ENCODE assay signal across 2 cellular contexts in the genomic region with DNA sequence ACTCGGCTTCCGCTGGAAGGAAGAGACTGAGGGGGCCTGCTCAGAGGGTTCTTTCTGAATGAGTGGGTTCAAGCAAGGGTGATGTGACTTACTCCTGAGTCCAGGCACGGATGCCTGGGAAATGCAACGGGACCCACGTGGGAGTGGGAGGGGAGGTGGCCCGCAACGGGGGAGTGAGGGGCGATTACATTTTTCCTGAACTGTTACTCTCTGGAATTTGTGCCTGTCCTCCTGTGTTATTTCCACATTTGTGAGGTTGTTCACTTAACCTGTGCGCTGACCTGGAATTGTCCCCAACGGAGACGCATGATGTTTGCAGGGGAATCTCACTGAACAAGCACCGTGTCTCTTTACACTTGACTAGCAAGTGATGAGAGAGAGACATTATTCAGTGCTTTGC.
TF ChIP-seq lines count a peak whose summit lies in the region.

No MANE protein-coding gene starts in this region.

TF ChIP-seq in H1, 55 proteins besides CTCF, POLR2A, EP300 and RAD21:
- TF ChIP-seq CTBP2 (IDR thresholded peaks at IDR 0.05; ENCODE audit: borderline replicate concordance, insufficient read depth, insufficient read length, low read length) (no peak), YY1 (IDR thresholded peaks at IDR 0.05; ENCODE audit: low read depth, low read length) (no peak), SAP30 (IDR thresholded peaks at IDR 0.05; ENCODE audit: insufficient read depth, insufficient replicate concordance, low read length) (no peak), EGR1 (IDR thresholded peaks at IDR 0.05; ENCODE audit: borderline replicate concordance, low read depth, low read length) (no peak), CBX5 (IDR thresholded peaks at IDR 0.05; ENCODE audit: low read depth, low read length) (no peak), SP4 (IDR thresholded peaks at IDR 0.05; ENCODE audit: low read length) (no peak), BACH1 (IDR thresholded peaks at IDR 0.05; ENCODE audit: low read length) (no peak), RXRA (IDR thresholded peaks at IDR 0.05; ENCODE audit: insufficient read depth, low read depth, low read length) (no peak), CHD1 (IDR thresholded peaks at IDR 0.05; ENCODE audit: low read depth, low read length) (no peak), GTF2F1 (IDR thresholded peaks at IDR 0.05; ENCODE audit: borderline replicate concordance, low read depth, low read length) (no peak)
- TF ChIP-seq, protein P1, sequence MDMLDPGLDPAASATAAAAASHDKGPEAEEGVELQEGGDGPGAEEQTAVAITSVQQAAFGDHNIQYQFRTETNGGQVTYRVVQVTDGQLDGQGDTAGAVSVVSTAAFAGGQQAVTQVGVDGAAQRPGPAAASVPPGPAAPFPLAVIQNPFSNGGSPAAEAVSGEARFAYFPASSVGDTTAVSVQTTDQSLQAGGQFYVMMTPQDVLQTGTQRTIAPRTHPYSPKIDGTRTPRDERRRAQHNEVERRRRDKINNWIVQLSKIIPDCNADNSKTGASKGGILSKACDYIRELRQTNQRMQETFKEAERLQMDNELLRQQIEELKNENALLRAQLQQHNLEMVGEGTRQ (IDR thresholded peaks at IDR 0.05; ENCODE audit: low read length) = no peak
- TF ChIP-seq, protein P2, sequence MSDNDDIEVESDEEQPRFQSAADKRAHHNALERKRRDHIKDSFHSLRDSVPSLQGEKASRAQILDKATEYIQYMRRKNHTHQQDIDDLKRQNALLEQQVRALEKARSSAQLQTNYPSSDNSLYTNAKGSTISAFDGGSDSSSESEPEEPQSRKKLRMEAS (IDR thresholded peaks at IDR 0.05) = no peak

TF ChIP-seq in SK-N-SH, 30 proteins besides CTCF, POLR2A, EP300 and RAD21:
- TF ChIP-seq, protein P3, sequence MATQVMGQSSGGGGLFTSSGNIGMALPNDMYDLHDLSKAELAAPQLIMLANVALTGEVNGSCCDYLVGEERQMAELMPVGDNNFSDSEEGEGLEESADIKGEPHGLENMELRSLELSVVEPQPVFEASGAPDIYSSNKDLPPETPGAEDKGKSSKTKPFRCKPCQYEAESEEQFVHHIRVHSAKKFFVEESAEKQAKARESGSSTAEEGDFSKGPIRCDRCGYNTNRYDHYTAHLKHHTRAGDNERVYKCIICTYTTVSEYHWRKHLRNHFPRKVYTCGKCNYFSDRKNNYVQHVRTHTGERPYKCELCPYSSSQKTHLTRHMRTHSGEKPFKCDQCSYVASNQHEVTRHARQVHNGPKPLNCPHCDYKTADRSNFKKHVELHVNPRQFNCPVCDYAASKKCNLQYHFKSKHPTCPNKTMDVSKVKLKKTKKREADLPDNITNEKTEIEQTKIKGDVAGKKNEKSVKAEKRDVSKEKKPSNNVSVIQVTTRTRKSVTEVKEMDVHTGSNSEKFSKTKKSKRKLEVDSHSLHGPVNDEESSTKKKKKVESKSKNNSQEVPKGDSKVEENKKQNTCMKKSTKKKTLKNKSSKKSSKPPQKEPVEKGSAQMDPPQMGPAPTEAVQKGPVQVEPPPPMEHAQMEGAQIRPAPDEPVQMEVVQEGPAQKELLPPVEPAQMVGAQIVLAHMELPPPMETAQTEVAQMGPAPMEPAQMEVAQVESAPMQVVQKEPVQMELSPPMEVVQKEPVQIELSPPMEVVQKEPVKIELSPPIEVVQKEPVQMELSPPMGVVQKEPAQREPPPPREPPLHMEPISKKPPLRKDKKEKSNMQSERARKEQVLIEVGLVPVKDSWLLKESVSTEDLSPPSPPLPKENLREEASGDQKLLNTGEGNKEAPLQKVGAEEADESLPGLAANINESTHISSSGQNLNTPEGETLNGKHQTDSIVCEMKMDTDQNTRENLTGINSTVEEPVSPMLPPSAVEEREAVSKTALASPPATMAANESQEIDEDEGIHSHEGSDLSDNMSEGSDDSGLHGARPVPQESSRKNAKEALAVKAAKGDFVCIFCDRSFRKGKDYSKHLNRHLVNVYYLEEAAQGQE (IDR thresholded peaks at IDR 0.05; ENCODE audit: low read depth, low read length) = no peak
- TF ChIP-seq GABPA (IDR thresholded peaks at IDR 0.05; ENCODE audit: low read depth) = no peak
- TF ChIP-seq GATA2 (CRISPR knock-in tag; IDR thresholded peaks at IDR 0.05) = no peak
- TF ChIP-seq, protein P1 (IDR thresholded peaks at IDR 0.05; ENCODE audit: borderline replicate concordance, low read depth, low read length) = no peak
- no peak for TF ChIP-seq NFIC (IDR thresholded peaks at IDR 0.05; ENCODE audit: borderline replicate concordance)
- TF ChIP-seq RCOR1 (IDR thresholded peaks at IDR 0.05; ENCODE audit: low read length) = no peak
- TF ChIP-seq EZH2phosphoT487 (IDR thresholded peaks at IDR 0.05; ENCODE audit: borderline replicate concordance, low read depth) = no peak
